11 cellular contexts compared by ENCODE assay signal in the genomic region with DNA sequence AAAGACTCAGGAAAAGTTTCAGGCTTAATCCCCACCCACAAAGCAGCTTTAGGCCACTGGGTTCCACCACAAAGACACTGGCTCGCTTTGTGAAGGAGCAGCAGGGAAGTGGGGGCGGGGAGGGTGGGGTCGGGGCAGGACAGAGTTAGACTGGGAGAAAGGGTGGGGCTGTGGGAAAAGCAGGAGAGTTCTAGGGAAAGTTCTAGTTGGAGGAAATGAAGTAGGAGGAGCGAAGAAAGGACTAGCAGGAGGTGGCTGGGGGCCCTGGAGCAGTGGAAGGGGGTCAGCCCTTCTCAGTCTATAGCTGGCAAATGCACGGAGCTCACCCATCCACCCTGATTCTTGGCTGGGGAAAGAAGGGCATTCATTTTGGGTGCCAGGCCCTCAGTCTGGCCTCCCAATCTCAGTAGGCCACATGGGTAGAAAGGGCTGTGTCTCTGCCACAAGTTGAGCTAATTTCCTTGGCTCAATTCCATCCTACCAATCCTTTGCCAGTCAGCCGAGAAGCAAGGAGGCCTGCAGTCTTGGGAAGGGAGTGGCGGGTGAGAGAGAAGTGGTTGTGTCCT. TPM values are rescaled to one million over a fixed set of nuclear protein-coding genes. Genes with fewer than 3 reads are reported as not detected.
A peak's percentile ranks its signal among the peaks of the same experiment; 100 is the strongest.
DNase-seq lines count a peak whose midpoint lies in the region; FAIRE-seq and TF ChIP-seq lines count a peak whose summit lies in the region.
"Had no signal": no experiment of that assay in that cellular context is flagged by ENCODE, and none has a peak within 500 bp of the region (broad histone marks: within the 10 kb centered on the region; RNA-seq: fewer than 3 reads in every experiment).

No MANE protein-coding gene starts in this region.

- no peaks in the 10 kb centered on the region for H3K27me3 ChIP-seq in vagina

- H3K36me3 Mint-ChIP-seq in activated naive CD4-positive, alpha-beta T cell treated with anti-CD3 and anti-CD28 coated beads, Interleukin-2, amount 10 ng/mL, durations not matched to agents 7 days and 5 days, result peaks cover 37% of the 10 kb centered on the region
- H3K36me3 Mint-ChIP-seq in activated naive CD4-positive, alpha-beta T cell treated with anti-CD3 and anti-CD28 coated beads for 36 hours (ENCODE audit: low read depth), result peaks cover 6% of the 10 kb centered on the region
- peaks cover 4% of the 10 kb centered on the region for H3K36me3 Mint-ChIP-seq in nephron (ENCODE audit: low read depth)

- peaks cover 36% of the 10 kb centered on the region for H3K4me1 Mint-ChIP-seq in activated naive CD4-positive, alpha-beta T cell treated with anti-CD3 and anti-CD28 coated beads, Interleukin-2, amount 10 ng/mL, durations not matched to agents 7 days and 5 days
- peaks cover 16% of the 10 kb centered on the region for H3K4me1 Mint-ChIP-seq in activated naive CD4-positive, alpha-beta T cell treated with anti-CD3 and anti-CD28 coated beads for 36 hours (ENCODE audit: low read depth)
- peaks cover 25% of the 10 kb centered on the region for H3K4me1 Mint-ChIP-seq in nephron

- CTCF ChIA-PET in activated naive CD4-positive, alpha-beta T cell treated with anti-CD3 and anti-CD28 coated beads, Interleukin-2, amount 10 ng/mL, durations not matched to agents 7 days and 5 days (lab: Charles Lee), result interaction anchor here (1.0 to 2.0 kb wide), 2 partner anchors 21 to 146 kb away, joined by 3 to 4 read pairs; no protein-coding TSS in a partner anchor
- CTCF ChIA-PET in activated naive CD4-positive, alpha-beta T cell treated with anti-CD3 and anti-CD28 coated beads for 36 hours (lab: Charles Lee), result interaction anchor here (1.9 kb wide), 1 partner anchor 146 kb away, joined by 6 read pairs; no protein-coding TSS in a partner anchor

- TF ChIP-seq CTCF in nephron (IDR thresholded peaks at IDR 0.05; ENCODE audit: unreplicated experiment in 3 of 3), result no peak
- TF ChIP-seq CTCF in vagina (IDR thresholded peaks at IDR 0.05), result no peak

- no peak for DNase-seq in activated naive CD4-positive, alpha-beta T cell treated with anti-CD3 and anti-CD28 coated beads, Interleukin-2, amount 10 ng/mL, durations not matched to agents 7 days and 5 days
- no peak for DNase-seq in activated naive CD4-positive, alpha-beta T cell treated with anti-CD3 and anti-CD28 coated beads for 36 hours
- DNase-seq in fibroblast of gingiva (ENCODE audit: low read depth) (peak; percentile 79), vagina (ENCODE audit: extremely low spot score in 2 of 2) (no peak), GM12892 (ENCODE audit: insufficient read length) (no peak), ecto neural progenitor cell (ENCODE audit: low spot score) (no peak)
- no peak for DNase-seq in stimulated activated CD4-positive, alpha-beta T cell treated with anti-CD3 and anti-CD28 coated beads, Interleukin-4, amount 100 ng/mL, for 24 hours
- DNase-seq: activated CD8-positive, alpha-beta T cell treated with anti-CD3 and anti-CD28 coated beads for 36 hours had no signal

- H3K27ac ChIP-seq in vagina, result peak overlapping the region; percentile 84

- no peak overlapping the region for H3K4me3 Mint-ChIP-seq in activated naive CD4-positive, alpha-beta T cell treated with anti-CD3 and anti-CD28 coated beads, Interleukin-2, amount 10 ng/mL, durations not matched to agents 7 days and 5 days
- H3K4me3 Mint-ChIP-seq in activated naive CD4-positive, alpha-beta T cell treated with anti-CD3 and anti-CD28 coated beads for 36 hours, result no peak overlapping the region
- H3K4me3 Mint-ChIP-seq in nephron, result peak overlapping the region in 1 of 3 experiments; percentile 56
- H3K4me3 Mint-ChIP-seq: activated CD8-positive, alpha-beta T cell treated with anti-CD3 and anti-CD28 coated beads for 36 hours; central memory CD8-positive, alpha-beta T cell had no signal

- H3K9me3 ChIP-seq in vagina, result no peaks in the 10 kb centered on the region

- peaks cover 0 to 22% of the 10 kb centered on the region in 2 donors for H3K36me3 ChIP-seq in vagina

- intact Hi-C loops in activated naive CD4-positive, alpha-beta T cell treated with anti-CD3 and anti-CD28 coated beads for 36 hours (cut with micrococcal nuclease), result no loop called here
- intact Hi-C loops in vagina (cut with DNase I), result loop anchor here (5.0 kb wide), 1 partner anchor 245 kb away; no protein-coding TSS in a partner anchor

- H3K9me3 Mint-ChIP-seq in activated naive CD4-positive, alpha-beta T cell treated with anti-CD3 and anti-CD28 coated beads, Interleukin-2, amount 10 ng/mL, durations not matched to agents 7 days and 5 days, result no peaks in the 10 kb centered on the region
- H3K9me3 Mint-ChIP-seq in activated naive CD4-positive, alpha-beta T cell treated with anti-CD3 and anti-CD28 coated beads for 36 hours, result no peaks in the 10 kb centered on the region
- H3K9me3 Mint-ChIP-seq in nephron, result no peaks in the 10 kb centered on the region
- H3K9me3 Mint-ChIP-seq: activated CD8-positive, alpha-beta T cell treated with anti-CD3 and anti-CD28 coated beads for 36 hours; central memory CD8-positive, alpha-beta T cell had no signal

- H3K4me3 ChIP-seq in vagina, result no peak overlapping the region

- peaks cover 66% of the 10 kb centered on the region for H3K4me1 ChIP-seq in vagina

- no peaks in the 10 kb centered on the region for H3K27me3 Mint-ChIP-seq in activated naive CD4-positive, alpha-beta T cell treated with anti-CD3 and anti-CD28 coated beads, Interleukin-2, amount 10 ng/mL, durations not matched to agents 7 days and 5 days
- H3K27me3 Mint-ChIP-seq in activated naive CD4-positive, alpha-beta T cell treated with anti-CD3 and anti-CD28 coated beads for 36 hours (ENCODE audit: low read depth), result no peaks in the 10 kb centered on the region
- H3K27me3 Mint-ChIP-seq in nephron (ENCODE audit: low read depth), result peaks cover 6% of the 10 kb centered on the region
- H3K27me3 Mint-ChIP-seq: activated CD8-positive, alpha-beta T cell treated with anti-CD3 and anti-CD28 coated beads for 36 hours; central memory CD8-positive, alpha-beta T cell had no signal

- H3K27ac Mint-ChIP-seq in activated naive CD4-positive, alpha-beta T cell treated with anti-CD3 and anti-CD28 coated beads, Interleukin-2, amount 10 ng/mL, durations not matched to agents 7 days and 5 days, result peak overlapping the region; percentile 45
- no peak overlapping the region for H3K27ac Mint-ChIP-seq in activated naive CD4-positive, alpha-beta T cell treated with anti-CD3 and anti-CD28 coated beads for 36 hours
- H3K27ac Mint-ChIP-seq in nephron, result peak overlapping the region in 2 of 3 experiments; percentile 86 to 88
- H3K27ac Mint-ChIP-seq: activated CD8-positive, alpha-beta T cell treated with anti-CD3 and anti-CD28 coated beads for 36 hours had no signal

- no peak for TF ChIP-seq POLR2A in vagina (IDR thresholded peaks at IDR 0.05)
- TF ChIP-seq POLR2A in GM12892 (IDR thresholded peaks at IDR 0.05; ENCODE audit: low read depth, low read length), result no peak

- no peak for FAIRE-seq in GM12892 (lab: Jason Lieb, UNC)
- FAIRE-seq: A204.1 had no signal

RNA-seq across cellular contexts. Expression of gene INPP5K, which starts 4.6 kb away (rescaled TPM):
- total RNA-seq in activated naive CD4-positive, alpha-beta T cell treated with anti-CD3 and anti-CD28 coated beads for 36 hours, result 10 to 100 TPM; 17.1 to 18.2 TPM
- total RNA-seq in vagina, result 96.0 TPM
- polyA plus RNA-seq in GM12892 (2012; ENCODE audit: missing spikeins), result 10.1 TPM

RNA-seq across cellular contexts. Expression of gene MYO1C, which starts 19.4 kb away (rescaled TPM):
- total RNA-seq in activated naive CD4-positive, alpha-beta T cell treated with anti-CD3 and anti-CD28 coated beads for 36 hours, result 10 to 100 TPM; 14.6 to 14.7 TPM
- total RNA-seq in vagina, result 118 TPM
- 38.4 TPM for polyA plus RNA-seq in GM12892 (2012; ENCODE audit: missing spikeins)

RNA-seq across cellular contexts. Expression of gene PITPNA, which starts 50.8 kb away (rescaled TPM):
- 10 to 100 TPM; 23.4 to 26.6 TPM for total RNA-seq in activated naive CD4-positive, alpha-beta T cell treated with anti-CD3 and anti-CD28 coated beads for 36 hours
- total RNA-seq in vagina, result 46.4 TPM
- polyA plus RNA-seq in GM12892 (2012; ENCODE audit: missing spikeins), result 53.9 TPM

RNA-seq across cellular contexts. Expression of gene CRK, which starts 55.8 kb away (rescaled TPM):
- 10 to 100 TPM; 10.6 to 14.1 TPM for total RNA-seq in activated naive CD4-positive, alpha-beta T cell treated with anti-CD3 and anti-CD28 coated beads for 36 hours
- total RNA-seq in vagina, result 57.5 TPM
- polyA plus RNA-seq in GM12892 (2012; ENCODE audit: missing spikeins), result 7.4 TPM
